Comparison of ENCODE assay signal across 11 cellular contexts in the genomic region with DNA sequence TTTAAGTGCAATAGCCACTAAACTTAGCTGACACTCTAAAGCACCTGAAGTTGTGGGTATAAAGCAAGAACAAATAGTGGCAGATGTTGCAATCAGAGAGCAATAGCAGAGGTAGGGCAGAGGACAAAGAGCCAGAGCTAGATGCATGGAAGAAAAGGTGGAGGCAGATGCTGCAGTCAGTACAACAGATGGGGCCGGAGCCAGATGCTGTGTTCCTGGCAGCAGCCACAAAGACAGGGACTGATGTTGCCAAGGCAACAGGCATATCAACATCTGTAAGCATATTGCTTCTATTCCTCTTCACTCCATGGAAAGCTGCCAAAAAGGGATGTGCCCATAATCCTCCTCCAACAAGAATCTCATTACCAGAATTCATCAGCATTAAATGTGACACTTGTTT.
A peak's percentile ranks its signal among the peaks of the same experiment; 100 is the strongest.
DNase-seq lines count a peak whose midpoint lies in the region; ATAC-seq and TF ChIP-seq lines count a peak whose summit lies in the region.
"Had no signal": no experiment of that assay in that cellular context is flagged by ENCODE, and none has a peak within 500 bp of the region (broad histone marks: within the 10 kb centered on the region; RNA-seq: fewer than 3 reads in every experiment).

No MANE protein-coding gene starts in this region.

- no peak overlapping the region for H3K18ac ChIP-seq in trophoblast cell (ENCODE audit: low read length)

- no peak overlapping the region for H2BK5ac ChIP-seq in trophoblast cell (ENCODE audit: low read depth, low read length, poor library complexity)

- H3K27ac ChIP-seq in dorsolateral prefrontal cortex (peak overlapping the region in 4 of 59 donors; percentile 1 to 44 (median 29)), trophoblast cell (ENCODE audit: low read depth, low read length) (no peak overlapping the region)

- TF ChIP-seq CTCF in dorsolateral prefrontal cortex (IDR thresholded peaks at IDR 0.05 in 54 of 56, conservative IDR thresholded peaks at IDR 0.05 in 2 of 56; ENCODE audit: low read depth in 1 of 56, partially characterized antibody in 56 of 56) (no peak), nephron (IDR thresholded peaks at IDR 0.05; ENCODE audit: unreplicated experiment in 3 of 3) (no peak)

- H4K91ac ChIP-seq in trophoblast cell (ENCODE audit: low read depth, low read length): no peak overlapping the region

- no peak overlapping the region for H3K23ac ChIP-seq in trophoblast cell (ENCODE audit: low read length)

- H3K27ac Mint-ChIP-seq in nephron: peak overlapping the region in 2 of 3 experiments; percentile 15 to 31
- no peak overlapping the region for H3K27ac Mint-ChIP-seq in natural killer cell treated with Interleukin-12 subunit alpha and Interleukin-12 subunit beta and Interleukin-15 and Interleukin-18, amount 100 ng/mL, for 72 hours
- H3K27ac Mint-ChIP-seq: stimulated activated effector memory CD8-positive, alpha-beta T cell treated with anti-CD3 and anti-CD28 coated beads, Interleukin-12 subunit alpha, Interleukin-12 subunit beta, amount 100 ng/mL, for 72 hours had no signal

- no peak for ATAC-seq in natural killer cell treated with Interleukin-12 subunit alpha and Interleukin-12 subunit beta and Interleukin-15 and Interleukin-18, amount 100 ng/mL, for 72 hours
- ATAC-seq: stimulated activated effector memory CD8-positive, alpha-beta T cell treated with anti-CD3 and anti-CD28 coated beads, Interleukin-12 subunit alpha, Interleukin-12 subunit beta, amount 100 ng/mL, for 72 hours had no signal

- H2AFZ ChIP-seq in trophoblast cell (ENCODE audit: insufficient read depth, low read length, poor library complexity): no peak overlapping the region

- H3K4me2 ChIP-seq in trophoblast cell (ENCODE audit: low read length): no peak overlapping the region
- H3K4me2 ChIP-seq: smooth muscle cell had no signal

- H3K27me3 ChIP-seq in dorsolateral prefrontal cortex (no peaks in the 10 kb centered on the region), trophoblast cell (ENCODE audit: insufficient read depth, low read length) (no peaks in the 10 kb centered on the region)

- intact Hi-C loops in dorsolateral prefrontal cortex (cut with DNase I): no loop called here

- H3K4me3 Mint-ChIP-seq in nephron: no peak overlapping the region
- H3K4me3 Mint-ChIP-seq in natural killer cell treated with Interleukin-12 subunit alpha and Interleukin-12 subunit beta and Interleukin-15 and Interleukin-18, amount 100 ng/mL, for 72 hours: no peak overlapping the region
- H3K4me3 Mint-ChIP-seq: stimulated activated effector memory CD8-positive, alpha-beta T cell treated with anti-CD3 and anti-CD28 coated beads, Interleukin-12 subunit alpha, Interleukin-12 subunit beta, amount 100 ng/mL, for 72 hours had no signal

- H2BK120ac ChIP-seq in trophoblast cell (ENCODE audit: insufficient read depth, low read length, poor library complexity): no peak overlapping the region

- no peaks in the 10 kb centered on the region for H3K79me2 ChIP-seq in trophoblast cell (ENCODE audit: control insufficient read depth, insufficient read depth, low read length, poor library complexity)

- H3K36me3 ChIP-seq in trophoblast cell (ENCODE audit: control insufficient read depth in 1 of 2, insufficient read depth in 2 of 2, low read length in 2 of 2): no peaks in the 10 kb centered on the region

- H3K27me3 Mint-ChIP-seq in nephron (ENCODE audit: low read depth): no peaks in the 10 kb centered on the region
- H3K27me3 Mint-ChIP-seq in natural killer cell treated with Interleukin-12 subunit alpha and Interleukin-12 subunit beta and Interleukin-15 and Interleukin-18, amount 100 ng/mL, for 72 hours: no peaks in the 10 kb centered on the region

- no peak overlapping the region for H3K4me3 ChIP-seq in dorsolateral prefrontal cortex
- no peak overlapping the region for H3K4me3 ChIP-seq in trophoblast cell (ENCODE audit: low read depth, low read length)
- H3K4me3 ChIP-seq: smooth muscle cell had no signal

- no peak overlapping the region for H3K4ac ChIP-seq in trophoblast cell (ENCODE audit: low read depth, low read length)

- no peaks in the 10 kb centered on the region for H3K9me3 ChIP-seq in trophoblast cell (ENCODE audit: insufficient read depth, low read depth, low read length)

- no peaks in the 10 kb centered on the region for H3K4me1 ChIP-seq in trophoblast cell (ENCODE audit: control insufficient read depth in 1 of 2, insufficient read depth in 2 of 2, low read length in 2 of 2)

- H4K8ac ChIP-seq in trophoblast cell (ENCODE audit: low read depth, low read length): no peak overlapping the region

- DNase-seq in HT1080 (ENCODE audit: low read depth) (peak; percentile 17), NCI-H345 treated with DMSO at 0.1 percent for 48 hours (lab: John Stamatoyannopoulos, UW; ENCODE audit: unreplicated experiment) (peak; percentile 89), dorsolateral prefrontal cortex (peak in 8 of 10 donors; percentile 6 to 53 (median 42)), NOMO-1 (lab: John Stamatoyannopoulos, UW; ENCODE audit: unreplicated experiment in 2 of 2) (no peak), NCI-H226 (no peak), trophoblast cell (no peak)
- no peak for DNase-seq in natural killer cell treated with Interleukin-12 subunit alpha and Interleukin-12 subunit beta and Interleukin-15 and Interleukin-18, amount 100 ng/mL, for 72 hours (ENCODE audit: low spot score)
- DNase-seq: central memory CD4-positive, alpha-beta T cell had no signal

- peaks cover 9% of the 10 kb centered on the region for H3K4me1 Mint-ChIP-seq in nephron
- no peaks in the 10 kb centered on the region for H3K4me1 Mint-ChIP-seq in natural killer cell treated with Interleukin-12 subunit alpha and Interleukin-12 subunit beta and Interleukin-15 and Interleukin-18, amount 100 ng/mL, for 72 hours (ENCODE audit: low read depth in 2 of 2)
- H3K4me1 Mint-ChIP-seq: stimulated activated effector memory CD8-positive, alpha-beta T cell treated with anti-CD3 and anti-CD28 coated beads, Interleukin-12 subunit alpha, Interleukin-12 subunit beta, amount 100 ng/mL, for 72 hours had no signal

- H2BK12ac ChIP-seq in trophoblast cell (ENCODE audit: low read length): no peak overlapping the region

- no peaks in the 10 kb centered on the region for H3K79me1 ChIP-seq in trophoblast cell (ENCODE audit: low read length)

- H3K9ac ChIP-seq in trophoblast cell (ENCODE audit: low read length): no peak overlapping the region

- H2AK5ac ChIP-seq in trophoblast cell (ENCODE audit: low read length): no peak overlapping the region

- no CpG with 5 or more reads among the region's 1 CpG for WGBS in trophoblast cell (ENCODE audit: extremely low coverage, insufficient coverage, insufficient read length)

- H3K9me3 Mint-ChIP-seq in nephron: no peaks in the 10 kb centered on the region
- H3K9me3 Mint-ChIP-seq in natural killer cell treated with Interleukin-12 subunit alpha and Interleukin-12 subunit beta and Interleukin-15 and Interleukin-18, amount 100 ng/mL, for 72 hours: peaks cover 4% of the 10 kb centered on the region
- H3K9me3 Mint-ChIP-seq: stimulated activated effector memory CD8-positive, alpha-beta T cell treated with anti-CD3 and anti-CD28 coated beads, Interleukin-12 subunit alpha, Interleukin-12 subunit beta, amount 100 ng/mL, for 72 hours had no signal

- H4K12ac ChIP-seq in trophoblast cell (ENCODE audit: low read depth, low read length): no peak overlapping the region

- no peak overlapping the region for H3K14ac ChIP-seq in trophoblast cell (ENCODE audit: low read length)

- no peaks in the 10 kb centered on the region for H3K36me3 Mint-ChIP-seq in nephron (ENCODE audit: low read depth)
- no peaks in the 10 kb centered on the region for H3K36me3 Mint-ChIP-seq in natural killer cell treated with Interleukin-12 subunit alpha and Interleukin-12 subunit beta and Interleukin-15 and Interleukin-18, amount 100 ng/mL, for 72 hours
- H3K36me3 Mint-ChIP-seq: stimulated activated effector memory CD8-positive, alpha-beta T cell treated with anti-CD3 and anti-CD28 coated beads, Interleukin-12 subunit alpha, Interleukin-12 subunit beta, amount 100 ng/mL, for 72 hours had no signal

Comparison
In these comparisons a context has a peak if more than half of its experiments do, and no peak if none do; other contexts are left out.
1. DNase-seq: peak in HT1080 (single experiment), NCI-H345 treated with DMSO at 0.1 percent for 48 hours (single experiment) and dorsolateral prefrontal cortex (8 of 10); none in NOMO-1 (0 of 2), NCI-H226 (single experiment), trophoblast cell (0 of 2) and natural killer cell treated with Interleukin-12 subunit alpha and Interleukin-12 subunit beta and Interleukin-15 and Interleukin-18, amount 100 ng/mL, for 72 hours (single experiment).
2. H3K27ac Mint-ChIP-seq: peak in nephron (2 of 3); none in natural killer cell treated with Interleukin-12 subunit alpha and Interleukin-12 subunit beta and Interleukin-15 and Interleukin-18, amount 100 ng/mL, for 72 hours (0 of 2).